Comparison of ENCODE assay signal across 9 cellular contexts in genomic region chr6:25136879-25137278, GRCh38.
DNase-seq lines count a peak whose midpoint lies in the region; ATAC-seq and TF ChIP-seq lines count a peak whose summit lies in the region.
"Had no signal": no experiment of that assay in that cellular context is flagged by ENCODE, and none has a peak within 500 bp of the region (broad histone marks: within the 10 kb centered on the region; RNA-seq: fewer than 3 reads in every experiment).

No MANE protein-coding gene starts in this region.

- H3K4me2 ChIP-seq in mammary epithelial cell (ENCODE audit: insufficient read depth, low read depth, low read length) (no peak overlapping the region), mesenchymal stem cell (ENCODE audit: low read length, poor library complexity, severe bottlenecking) (no peak overlapping the region), trophoblast cell (ENCODE audit: low read length) (no peak overlapping the region)

- H3K4me1 ChIP-seq in mammary epithelial cell (ENCODE audit: insufficient read depth, low read length) (peaks cover 12% of the 10 kb centered on the region), mesenchymal stem cell (ENCODE audit: control insufficient read depth, insufficient read depth, low read depth, low read length) (peaks cover 2% of the 10 kb centered on the region), vagina (peaks cover 22% of the 10 kb centered on the region), trophoblast cell (ENCODE audit: control insufficient read depth in 1 of 2, insufficient read depth in 2 of 2, low read length in 2 of 2) (no peaks in the 10 kb centered on the region)

- no peak for TF ChIP-seq POLR2A in vagina (IDR thresholded peaks at IDR 0.05)

- H3K9me3 ChIP-seq in mammary epithelial cell (replicated peaks; ENCODE audit: insufficient read depth, low read length) (peaks cover 6% of the 10 kb centered on the region), mesenchymal stem cell (ENCODE audit: control insufficient read depth, low read length) (peaks cover 14% of the 10 kb centered on the region), vagina (no peaks in the 10 kb centered on the region), trophoblast cell (ENCODE audit: insufficient read depth, low read depth, low read length) (peaks cover 2% of the 10 kb centered on the region)

- H3K18ac ChIP-seq in mesenchymal stem cell (ENCODE audit: low read depth in 1 of 2, low read length in 2 of 2), result no peak overlapping the region
- no peak overlapping the region for H3K18ac ChIP-seq in trophoblast cell (ENCODE audit: low read length)

- H2AK5ac ChIP-seq in mesenchymal stem cell (ENCODE audit: low read length, severe bottlenecking) (no peak overlapping the region), trophoblast cell (ENCODE audit: low read length) (no peak overlapping the region)

- TF ChIP-seq CTCF in mammary epithelial cell (conservative IDR thresholded peaks at IDR 0.05 in 1 of 2, IDR thresholded peaks at IDR 0.05 in 1 of 2; ENCODE audit: extremely low read depth in 1 of 2, insufficient read depth in 1 of 2, low read depth in 1 of 2, low read length in 2 of 2) (no peak), vagina (IDR thresholded peaks at IDR 0.05) (no peak)

- in situ Hi-C loops in mammary epithelial cell (cut with MboI; ENCODE audit: low sequenced_read_pairs in 2 of 2), result no loop called here

- 100% methylated on average over 1 of the region's 2 CpGs for whole genome bisulfite sequencing in mammary epithelial cell (ENCODE audit: low coverage, missing lambda C conversion rate)
- WGBS in mesenchymal stem cell, result 100% methylated on average over 1 of the region's 2 CpGs
- no CpG with 5 or more reads among the region's 2 CpGs for WGBS in trophoblast cell (ENCODE audit: extremely low coverage, insufficient coverage, insufficient read length)

- H3K36me3 ChIP-seq in mammary epithelial cell (ENCODE audit: insufficient read depth, low read length) (no peaks in the 10 kb centered on the region), mesenchymal stem cell (ENCODE audit: control insufficient read depth in 1 of 2, insufficient read depth in 2 of 2, low read depth in 1 of 2, low read length in 2 of 2) (peaks cover 0 to 22% of the 10 kb centered on the region in 2 experiments), vagina (no peaks in the 10 kb centered on the region), trophoblast cell (ENCODE audit: control insufficient read depth in 1 of 2, insufficient read depth in 2 of 2, low read length in 2 of 2) (peaks cover 0 to 3% of the 10 kb centered on the region in 2 experiments)

- H3K79me2 ChIP-seq in mammary epithelial cell (ENCODE audit: insufficient read depth, low read length) (no peaks in the 10 kb centered on the region), trophoblast cell (ENCODE audit: control insufficient read depth, insufficient read depth, low read length, poor library complexity) (no peaks in the 10 kb centered on the region)

- dilution Hi-C loops in mammary epithelial cell (cut with HindIII; ENCODE audit: low sequenced_read_pairs), result no loop called here

- H2BK120ac ChIP-seq in mesenchymal stem cell (ENCODE audit: low read depth, low read length) (no peak overlapping the region), trophoblast cell (ENCODE audit: insufficient read depth, low read length, poor library complexity) (no peak overlapping the region)

- no peak overlapping the region for H3K14ac ChIP-seq in mesenchymal stem cell (ENCODE audit: low read length in 2 of 2)
- no peak overlapping the region for H3K14ac ChIP-seq in trophoblast cell (ENCODE audit: low read length)

- H3K27me3 ChIP-seq in mammary epithelial cell (ENCODE audit: insufficient read depth, low read length), result no peaks in the 10 kb centered on the region
- H3K27me3 ChIP-seq in mesenchymal stem cell (ENCODE audit: control insufficient read depth in 1 of 2, insufficient read depth in 1 of 2, low read length in 2 of 2), result no peaks in the 10 kb centered on the region
- no peaks in the 10 kb centered on the region for H3K27me3 ChIP-seq in vagina
- no peaks in the 10 kb centered on the region for H3K27me3 ChIP-seq in trophoblast cell (ENCODE audit: insufficient read depth, low read length)

- no peak overlapping the region for H2BK5ac ChIP-seq in mesenchymal stem cell (ENCODE audit: low read depth, low read length, poor library complexity, severe bottlenecking)
- no peak overlapping the region for H2BK5ac ChIP-seq in trophoblast cell (ENCODE audit: low read depth, low read length, poor library complexity)

- no peak overlapping the region for H3K4ac ChIP-seq in mesenchymal stem cell (ENCODE audit: low read depth in 1 of 2, low read length in 2 of 2)
- no peak overlapping the region for H3K4ac ChIP-seq in trophoblast cell (ENCODE audit: low read depth, low read length)

- CTCF ChIA-PET in mammary epithelial cell (lab: Charles Lee; ENCODE audit: low non-redundant PET), result no interaction called here

- no peak overlapping the region for H4K8ac ChIP-seq in mesenchymal stem cell (ENCODE audit: low read length)
- no peak overlapping the region for H4K8ac ChIP-seq in trophoblast cell (ENCODE audit: low read depth, low read length)

- no peak overlapping the region for H3K27ac ChIP-seq in mammary epithelial cell (ENCODE audit: insufficient read depth, low read depth, low read length)
- H3K27ac ChIP-seq in mesenchymal stem cell (ENCODE audit: low read length, poor library complexity, severe bottlenecking), result no peak overlapping the region
- H3K27ac ChIP-seq in vagina, result peak overlapping the region; percentile 91
- no peak overlapping the region for H3K27ac ChIP-seq in trophoblast cell (ENCODE audit: low read depth, low read length)

- H3K23ac ChIP-seq in mesenchymal stem cell (ENCODE audit: low read length in 2 of 2) (no peak overlapping the region), trophoblast cell (ENCODE audit: low read length) (no peak overlapping the region)

- no peak for ATAC-seq in GM21825 (IDR thresholded peaks at IDR 0.05; ENCODE audit: unreplicated experiment)
- ATAC-seq: HCT116 had no signal

- H4K12ac ChIP-seq in trophoblast cell (ENCODE audit: low read depth, low read length), result no peak overlapping the region

- H4K20me1 ChIP-seq in mammary epithelial cell (ENCODE audit: insufficient read depth, low read length), result no peaks in the 10 kb centered on the region

- H3K79me1 ChIP-seq in mesenchymal stem cell (replicated peaks; ENCODE audit: low read length, poor library complexity, severe bottlenecking) (no peaks in the 10 kb centered on the region), trophoblast cell (ENCODE audit: low read length) (peaks cover 2% of the 10 kb centered on the region)

- DNase-seq in stimulated activated CD4-positive, alpha-beta T cell treated with anti-CD3 and anti-CD28 coated beads, Interleukin-15, amount 100 ng/mL, for 24 hours, result peak; percentile 16
- DNase-seq in stimulated activated CD4-positive, alpha-beta T cell treated with anti-CD3 and anti-CD28 coated beads, Interleukin-4, amount 100 ng/mL, for 4 hours, result no peak
- DNase-seq in mammary epithelial cell, result no peak
- DNase-seq in mesenchymal stem cell, result peak; percentile 21
- no peak for DNase-seq in vagina (ENCODE audit: extremely low spot score in 2 of 2)
- DNase-seq in head of caudate nucleus, result no peak
- DNase-seq in trophoblast cell, result no peak

- no TSS peak for BruUV-seq in mammary epithelial cell (replicated peaks; lab: Mats Ljungman, UMichigan)

- H4K91ac ChIP-seq in mesenchymal stem cell (ENCODE audit: low read length), result no peak overlapping the region
- H4K91ac ChIP-seq in trophoblast cell (ENCODE audit: low read depth, low read length), result no peak overlapping the region

- H3K9ac ChIP-seq in mammary epithelial cell (ENCODE audit: insufficient read depth, low read length) (no peak overlapping the region), mesenchymal stem cell (ENCODE audit: low read length) (peak overlapping the region; percentile 95), trophoblast cell (ENCODE audit: low read length) (no peak overlapping the region)

- H2BK12ac ChIP-seq in mesenchymal stem cell (ENCODE audit: low read length in 2 of 2), result no peak overlapping the region
- no peak overlapping the region for H2BK12ac ChIP-seq in trophoblast cell (ENCODE audit: low read length)

- peak overlapping the region; percentile 17 for H2AFZ ChIP-seq in mammary epithelial cell (ENCODE audit: low read depth, low read length)
- H2AFZ ChIP-seq in mesenchymal stem cell (ENCODE audit: low read depth, low read length), result no peak overlapping the region
- H2AFZ ChIP-seq in trophoblast cell (ENCODE audit: insufficient read depth, low read length, poor library complexity), result no peak overlapping the region

- H2BK15ac ChIP-seq in mesenchymal stem cell (ENCODE audit: low read depth, poor library complexity, severe bottlenecking), result no peak overlapping the region

- H3K4me3 ChIP-seq in mammary epithelial cell (replicated peaks in 1 of 3; ENCODE audit: insufficient read depth in 1 of 3, low read depth in 2 of 3, low read length in 3 of 3) (no peak overlapping the region), mesenchymal stem cell (ENCODE audit: insufficient read depth in 1 of 2, low read depth in 1 of 2, low read length in 2 of 2) (peak overlapping the region in 1 of 2 experiments; percentile 79), vagina (peak overlapping the region; percentile 41 to 52), trophoblast cell (ENCODE audit: low read depth, low read length) (no peak overlapping the region)

- intact Hi-C loops in mammary epithelial cell (cut with micrococcal nuclease) (no loop called here), vagina (cut with DNase I) (loop anchor here (10.0 kb wide), 1 partner anchor 48 kb away; no protein-coding TSS in a partner anchor), head of caudate nucleus (cut with DNase I) (no loop called here)

Comparison
In these comparisons a context has a peak if more than half of its experiments do, and no peak if none do; other contexts are left out.
1. DNase-seq: peak in stimulated activated CD4-positive, alpha-beta T cell treated with anti-CD3 and anti-CD28 coated beads, Interleukin-15, amount 100 ng/mL, for 24 hours (single experiment) and mesenchymal stem cell (single experiment); none in stimulated activated CD4-positive, alpha-beta T cell treated with anti-CD3 and anti-CD28 coated beads, Interleukin-4, amount 100 ng/mL, for 4 hours (0 of 2), mammary epithelial cell (single experiment), vagina (0 of 2), head of caudate nucleus (0 of 42) and trophoblast cell (0 of 2).
2. H3K4me3 ChIP-seq: peak in vagina (2 of 2); none in mammary epithelial cell (0 of 3) and trophoblast cell (single experiment).